ENCODE assay signal across 27 cellular contexts in the genomic region with DNA sequence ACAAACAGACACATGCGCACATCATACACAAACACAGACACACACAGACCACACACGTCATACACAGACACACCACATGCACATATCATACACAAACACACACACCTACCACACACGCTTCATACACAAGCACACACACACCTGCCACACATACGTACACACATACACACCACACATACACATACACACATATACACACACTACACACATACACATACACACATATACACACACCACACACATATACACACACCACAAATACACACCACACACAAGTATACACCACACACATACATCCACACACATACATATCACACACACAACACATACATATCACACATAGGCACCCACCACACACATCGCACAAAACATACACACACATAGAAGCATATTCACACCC.
"Had no signal": no experiment of that assay in that cellular context is flagged by ENCODE, and none has a peak within 500 bp of the region (broad histone marks: within the 10 kb centered on the region; RNA-seq: fewer than 3 reads in every experiment).

No MANE protein-coding gene starts in this region.

- H3K9me3 Mint-ChIP-seq: activated CD4-positive, alpha-beta memory T cell treated with anti-CD3 and anti-CD28 coated beads for 36 hours; activated naive CD4-positive, alpha-beta T cell treated with anti-CD3 and anti-CD28 coated beads for 36 hours; activated T-helper 17 cell treated with anti-CD3 and anti-CD28 coated beads, Interleukin-2, amount 50 U/mL, for 72 hours had no signal

- H3K4me1 ChIP-seq: Peyer's patch, SJCRH30 had no signal

- ATAC-seq: activated T-helper 17 cell treated with anti-CD3 and anti-CD28 coated beads, Interleukin-2, amount 50 U/mL, for 72 hours had no signal

- H3K4me3 ChIP-seq: Peyer's patch, SJCRH30 had no signal

- H3K27me3 ChIP-seq: brain microvascular endothelial cell, Peyer's patch had no signal

- H3K36me3 ChIP-seq: brain microvascular endothelial cell, Peyer's patch, SJCRH30 had no signal

- H3K36me3 Mint-ChIP-seq: activated CD4-positive, alpha-beta memory T cell treated with anti-CD3 and anti-CD28 coated beads for 36 hours; activated naive CD8-positive, alpha-beta T cell had no signal

- DNase-seq: activated CD4-positive, alpha-beta memory T cell treated with anti-CD3 and anti-CD28 coated beads for 36 hours; activated CD4-positive, alpha-beta T cell treated with anti-CD3 and anti-CD28 coated beads, Interleukin-2, amount 10 ng/mL, durations not matched to agents 7 days and 5 days; activated CD4-positive, CD25-positive, alpha-beta regulatory T cell; activated CD8-positive, alpha-beta memory T cell treated with anti-CD3 and anti-CD28 coated beads for 24 hours; activated gamma-delta T cell; activated naive CD4-positive, alpha-beta T cell treated with anti-CD3 and anti-CD28 coated beads for 36 hours; activated T-cell treated with anti-CD3 and anti-CD28 coated beads, Interleukin-2, amount 50 U/mL, for 48 hours; amygdala; brain microvascular endothelial cell; cerebellar nuclear complex; MM.1S; NCI-H1105; NCI-H1436; NCI-H1694 treated with DMSO at 0.1 percent for 48 hours; NCI-H2029 treated with DMSO at 0.1 percent for 48 hours; NCI-H510A treated with DMSO at 0.1 percent for 48 hours; NCI-H69; NK-92 treated with Interleukin-12 subunit alpha and Interleukin-12 subunit beta, amount 100 ng/mL, for 24 hours; Peyer's patch; Right ventricle myocardium superior; SJCRH30; SK-N-SH; T-helper 1 cell had no signal

- H3K4me3 Mint-ChIP-seq: activated CD4-positive, alpha-beta memory T cell treated with anti-CD3 and anti-CD28 coated beads for 36 hours; activated CD4-positive, alpha-beta T cell treated with anti-CD3 and anti-CD28 coated beads, Interleukin-2, amount 10 ng/mL, durations not matched to agents 7 days and 5 days; activated naive CD4-positive, alpha-beta T cell treated with anti-CD3 and anti-CD28 coated beads for 36 hours; activated naive CD8-positive, alpha-beta T cell; activated T-helper 17 cell treated with anti-CD3 and anti-CD28 coated beads, Interleukin-2, amount 50 U/mL, for 72 hours had no signal

- H3K4me2 ChIP-seq: SK-N-SH had no signal

- H3K27ac ChIP-seq: brain microvascular endothelial cell, Peyer's patch, RWPE1, SJCRH30, VCaP had no signal

- H3K4me1 Mint-ChIP-seq: activated T-helper 17 cell treated with anti-CD3 and anti-CD28 coated beads, Interleukin-2, amount 50 U/mL, for 72 hours had no signal

- H3K9ac ChIP-seq: SK-N-SH had no signal

- H3K9me3 ChIP-seq: Peyer's patch, SJCRH30, SK-N-SH had no signal

- H3K27ac Mint-ChIP-seq: activated CD4-positive, alpha-beta memory T cell treated with anti-CD3 and anti-CD28 coated beads for 36 hours; activated CD4-positive, alpha-beta T cell treated with anti-CD3 and anti-CD28 coated beads, Interleukin-2, amount 10 ng/mL, durations not matched to agents 7 days and 5 days; activated naive CD4-positive, alpha-beta T cell treated with anti-CD3 and anti-CD28 coated beads for 36 hours; activated naive CD8-positive, alpha-beta T cell; activated T-helper 17 cell treated with anti-CD3 and anti-CD28 coated beads, Interleukin-2, amount 50 U/mL, for 72 hours had no signal
